23 cellular contexts compared by ENCODE assay signal in genomic region chr13:96481482-96481881, GRCh38.
"Had no signal": no experiment of that assay in that cellular context is flagged by ENCODE, and none has a peak within 500 bp of the region (broad histone marks: within the 10 kb centered on the region; RNA-seq: fewer than 3 reads in every experiment).

No MANE protein-coding gene starts in this region.

- H3K27me3 ChIP-seq: MG63 had no signal

- H3K36me3 ChIP-seq: MG63 had no signal

- H3K9me3 ChIP-seq: MG63 had no signal

- H3K27ac ChIP-seq: RWPE1 had no signal

- H3K4me3 ChIP-seq: MG63 had no signal

- ATAC-seq: HepG2, Panc1, PC-3, SK-N-SH treated with all-trans-retinoic acid at 6 μM for 48 hours had no signal

- DNase-seq: IMR-90; Karpas-422; KG1; MG63; NCI-H1092; NCI-H1105 treated with DMSO at 0.1 percent for 48 hours; NCI-H1417 treated with DMSO at 0.1 percent for 48 hours; NCI-H146; NCI-H1694 treated with DMSO at 0.1 percent for 48 hours; NCI-H1930; NCI-H2081; NCI-H2107; NCI-H2227 treated with DMSO at 0.1 percent for 48 hours; NCI-H524; NCI-H526 treated with DMSO at 0.1 percent for 48 hours; NCI-H748 treated with DMSO at 0.1 percent for 48 hours; NK-92 treated with Interleukin-12 subunit alpha and Interleukin-12 subunit beta, amount 100 ng/mL, for 24 hours; PC-3; SHP77 had no signal
